ENCODE assay signal across 12 cellular contexts in genomic region chr5:150496098-150496497, GRCh38. TPM values are rescaled to one million over a fixed set of nuclear protein-coding genes. Genes with fewer than 3 reads are reported as not detected.
DNase-seq lines count a peak whose midpoint lies in the region; ATAC-seq and TF ChIP-seq lines count a peak whose summit lies in the region.
"Had no signal": no experiment of that assay in that cellular context is flagged by ENCODE, and none has a peak within 500 bp of the region (broad histone marks: within the 10 kb centered on the region; RNA-seq: fewer than 3 reads in every experiment).

No MANE protein-coding gene starts in this region.

- 98% methylated on average over 3 of the region's 3 CpGs for WGBS in mesenchymal stem cell

- H2BK12ac ChIP-seq in mesenchymal stem cell (ENCODE audit: low read length in 2 of 2) = peak overlapping the region in 1 of 2 experiments; percentile 49

- no peak overlapping the region for H2BK15ac ChIP-seq in mesenchymal stem cell (ENCODE audit: low read depth, poor library complexity, severe bottlenecking)

- H3K9me3 ChIP-seq in HEK293 (ENCODE audit: control insufficient read depth, insufficient read depth, low read depth, low read length) (no peaks in the 10 kb centered on the region), mesenchymal stem cell (ENCODE audit: control insufficient read depth, low read length) (no peaks in the 10 kb centered on the region), subcutaneous abdominal adipose tissue (ENCODE audit: control insufficient read depth in 5 of 5, low read length in 5 of 5) (no peaks in the 10 kb centered on the region)

- H3K4me1 Mint-ChIP-seq in chondrocyte (ENCODE audit: low read depth) = peaks cover 81% of the 10 kb centered on the region
- H3K4me1 Mint-ChIP-seq: activated naive CD8-positive, alpha-beta T cell treated with anti-CD3 and anti-CD28 coated beads, Interleukin-2, amount 50 U/mL, for 24 hours had no signal

- peak overlapping the region; percentile 0 for H4K91ac ChIP-seq in mesenchymal stem cell (ENCODE audit: low read length)

- H3K4me3 ChIP-seq in HEK293 (ENCODE audit: low read depth, low read length) = no peak overlapping the region
- H3K4me3 ChIP-seq in mesenchymal stem cell (ENCODE audit: insufficient read depth in 1 of 2, low read depth in 1 of 2, low read length in 2 of 2) = no peak overlapping the region
- no peak overlapping the region for H3K4me3 ChIP-seq in subcutaneous abdominal adipose tissue (ENCODE audit: low read depth in 1 of 5, low read length in 5 of 5)

- peaks cover 3% of the 10 kb centered on the region for H3K36me3 Mint-ChIP-seq in chondrocyte (ENCODE audit: low read depth)

- H3K4me1 ChIP-seq in HEK293 (ENCODE audit: control insufficient read depth, insufficient read depth, low read length) = peaks cover 27% of the 10 kb centered on the region
- H3K4me1 ChIP-seq in mesenchymal stem cell (ENCODE audit: control insufficient read depth, insufficient read depth, low read depth, low read length) = peaks cover 61% of the 10 kb centered on the region
- H3K4me1 ChIP-seq in subcutaneous abdominal adipose tissue (ENCODE audit: control insufficient read depth in 5 of 5, insufficient read depth in 5 of 5, low read length in 5 of 5) = peaks cover 28 to 74% (median 66%) of the 10 kb centered on the region in 5 donors

- H3K27me3 Mint-ChIP-seq in chondrocyte (ENCODE audit: low read depth) = no peaks in the 10 kb centered on the region
- H3K27me3 Mint-ChIP-seq: activated naive CD8-positive, alpha-beta T cell treated with anti-CD3 and anti-CD28 coated beads, Interleukin-2, amount 50 U/mL, for 24 hours had no signal

- POLR2A ChIA-PET in HEK293 (lab: Yijun Ruan, JAX) = no interaction called here

- peak overlapping the region; percentile 15 for H3K9ac ChIP-seq in mesenchymal stem cell (ENCODE audit: low read length)
- H3K9ac ChIP-seq in subcutaneous abdominal adipose tissue (ENCODE audit: low read length in 5 of 5) = peak overlapping the region in 1 of 5 donors; percentile 25

- peak overlapping the region in 1 of 2 experiments; percentile 26 for H3K14ac ChIP-seq in mesenchymal stem cell (ENCODE audit: low read length in 2 of 2)

- peak overlapping the region in 1 of 2 experiments; percentile 46 for H3K18ac ChIP-seq in mesenchymal stem cell (ENCODE audit: low read depth in 1 of 2, low read length in 2 of 2)

- no peak overlapping the region for H4K8ac ChIP-seq in mesenchymal stem cell (ENCODE audit: low read length)

- no peak for TF ChIP-seq CTCF in HEK293 (tag by site-specific recombination; IDR thresholded peaks at IDR 0.05)
- TF ChIP-seq CTCF in chondrocyte (IDR thresholded peaks at IDR 0.05) = no peak

- no peak overlapping the region for H3K4ac ChIP-seq in mesenchymal stem cell (ENCODE audit: low read depth in 1 of 2, low read length in 2 of 2)

- no peak for DNase-seq in chondrocyte (ENCODE audit: low spot score)
- DNase-seq in mesenchymal stem cell = no peak
- DNase-seq in NCI-H774 (lab: John Stamatoyannopoulos, UW) = no peak
- no peak for DNase-seq in KG1 (lab: John Stamatoyannopoulos, UW)
- DNase-seq: activated CD8-positive, alpha-beta memory T cell treated with anti-CD3 and anti-CD28 coated beads, Interleukin-2, amount 50 U/mL, for 48 hours; activated naive CD8-positive, alpha-beta T cell treated with anti-CD3 and anti-CD28 coated beads, Interleukin-2, amount 50 U/mL, for 24 hours; C1 segment of cervical spinal cord; stimulated activated CD4-positive, alpha-beta T cell treated with anti-CD3 and anti-CD28 coated beads, Interleukin-2, amount 100 ng/mL, for 48 hours had no signal

- ATAC-seq in HG02884 (IDR thresholded peaks at IDR 0.05; ENCODE audit: unreplicated experiment) (no peak), GM19452 (IDR thresholded peaks at IDR 0.05; ENCODE audit: unreplicated experiment) (no peak)
- ATAC-seq: activated naive CD8-positive, alpha-beta T cell treated with anti-CD3 and anti-CD28 coated beads, Interleukin-2, amount 50 U/mL, for 24 hours had no signal

- H3K4me3 Mint-ChIP-seq in chondrocyte (ENCODE audit: unreplicated experiment) = no peak overlapping the region
- H3K4me3 Mint-ChIP-seq: activated naive CD8-positive, alpha-beta T cell treated with anti-CD3 and anti-CD28 coated beads, Interleukin-2, amount 50 U/mL, for 24 hours had no signal

- CTCF ChIA-PET in HEK293 (lab: Yijun Ruan, JAX) = interaction anchor here (0.6 to 2.3 kb wide), 4 partner anchors 28 to 329 kb away, joined by 3 to 6 read pairs (median 4); no protein-coding TSS in a partner anchor

- H2AFZ ChIP-seq in mesenchymal stem cell (ENCODE audit: low read depth, low read length) = no peak overlapping the region

- no peak overlapping the region for H3K4me2 ChIP-seq in mesenchymal stem cell (ENCODE audit: low read length, poor library complexity, severe bottlenecking)

- H3K27me3 ChIP-seq in mesenchymal stem cell (ENCODE audit: control insufficient read depth in 1 of 2, insufficient read depth in 1 of 2, low read length in 2 of 2) (no peaks in the 10 kb centered on the region), subcutaneous abdominal adipose tissue (ENCODE audit: control insufficient read depth in 5 of 5, insufficient read depth in 4 of 5, low read length in 5 of 5) (no peaks in the 10 kb centered on the region)

- H3K9me3 Mint-ChIP-seq in chondrocyte (ENCODE audit: low read depth) = no peaks in the 10 kb centered on the region
- H3K9me3 Mint-ChIP-seq: activated naive CD8-positive, alpha-beta T cell treated with anti-CD3 and anti-CD28 coated beads, Interleukin-2, amount 50 U/mL, for 24 hours had no signal

- H3K79me1 ChIP-seq in mesenchymal stem cell (replicated peaks; ENCODE audit: low read length, poor library complexity, severe bottlenecking) = no peaks in the 10 kb centered on the region

- no peak overlapping the region for H2BK120ac ChIP-seq in mesenchymal stem cell (ENCODE audit: low read depth, low read length)

- H3K36me3 ChIP-seq in HEK293 (ENCODE audit: control insufficient read depth in 2 of 2, insufficient read depth in 1 of 2, low read length in 2 of 2) (peaks cover 0 to 9% of the 10 kb centered on the region in 2 experiments; a peak in 2 of 3 replicates), mesenchymal stem cell (ENCODE audit: control insufficient read depth in 1 of 2, insufficient read depth in 2 of 2, low read depth in 1 of 2, low read length in 2 of 2) (peaks cover 20 to 55% of the 10 kb centered on the region in 2 experiments), subcutaneous abdominal adipose tissue (ENCODE audit: control insufficient read depth in 5 of 5, insufficient read depth in 5 of 5, low read length in 5 of 5) (peaks cover 0 to 4% (median 0%) of the 10 kb centered on the region in 5 donors)

- peak overlapping the region; percentile 98 for H3K27ac Mint-ChIP-seq in chondrocyte (ENCODE audit: unreplicated experiment)
- H3K27ac Mint-ChIP-seq: activated naive CD8-positive, alpha-beta T cell treated with anti-CD3 and anti-CD28 coated beads, Interleukin-2, amount 50 U/mL, for 24 hours had no signal

- no peak overlapping the region for H3K27ac ChIP-seq in HEK293 (ENCODE audit: extremely low read depth, low read depth, low read length)
- H3K27ac ChIP-seq in mesenchymal stem cell (ENCODE audit: low read length, poor library complexity, severe bottlenecking) = peak overlapping the region; percentile 88
- H3K27ac ChIP-seq in subcutaneous abdominal adipose tissue (ENCODE audit: low read depth, low read length) = peak overlapping the region; percentile 91

- H2BK5ac ChIP-seq in mesenchymal stem cell (ENCODE audit: low read depth, low read length, poor library complexity, severe bottlenecking) = no peak overlapping the region

- peak overlapping the region; percentile 98 for H2AK5ac ChIP-seq in mesenchymal stem cell (ENCODE audit: low read length, severe bottlenecking)

- no peak overlapping the region for H3K23ac ChIP-seq in mesenchymal stem cell (ENCODE audit: low read length in 2 of 2)

TF ChIP-seq in HEK293, 187 proteins besides CTCF, POLR2A, EP300 and RAD21:
- TF ChIP-seq ZNF560 (tag by site-specific recombination; IDR thresholded peaks at IDR 0.05; ENCODE audit: borderline replicate concordance) = no peak
- no peak for TF ChIP-seq ZFP41 (tag by site-specific recombination; IDR thresholded peaks at IDR 0.05; ENCODE audit: borderline replicate concordance)
- no peak for TF ChIP-seq ZNF2 (tag by site-specific recombination; IDR thresholded peaks at IDR 0.05)
- TF ChIP-seq ZBTB20 (tag by site-specific recombination; IDR thresholded peaks at IDR 0.05) = no peak
- TF ChIP-seq ZNF121 (tag by site-specific recombination; IDR thresholded peaks at IDR 0.05) = peak; percentile 78

RNA-seq across cellular contexts. Expression of gene NDST1, which starts 11.8 kb away (rescaled TPM):
- 223 to 229 TPM (median 228 TPM) in 3 replicates for total RNA-seq in chondrocyte
- 64.3 TPM for polyA plus RNA-seq in mesenchymal stem cell (2013, experiment 1 of 2)
- polyA plus RNA-seq in mesenchymal stem cell (2013, experiment 2 of 2) = 64.6 TPM

RNA-seq across cellular contexts. Expression of gene RPS14, which starts 46.6 kb away (rescaled TPM):
- total RNA-seq in chondrocyte = 1,092 to 1,234 TPM (median 1,121 TPM) in 3 replicates
- polyA plus RNA-seq in mesenchymal stem cell (2013, experiment 1 of 2) = 3,588 TPM
- 3,623 TPM for polyA plus RNA-seq in mesenchymal stem cell (2013, experiment 2 of 2)
